17 cellular contexts compared by ENCODE assay signal in genomic region chr1:212601524-212601923, GRCh38.
"Had no signal": no experiment of that assay in that cellular context is flagged by ENCODE, and none has a peak within 500 bp of the region (broad histone marks: within the 10 kb centered on the region; RNA-seq: fewer than 3 reads in every experiment).

No MANE protein-coding gene starts in this region.

- DNase-seq: activated CD4-positive, alpha-beta T cell treated with anti-CD3 and anti-CD28 coated beads for 1 hour; activated CD4-positive, alpha-beta T cell treated with anti-CD3 and anti-CD28 coated beads, Interleukin-2, amount 50 U/mL, for 4 hours; aorta; brain microvascular endothelial cell; central memory CD4-positive, alpha-beta T cell; dermis blood vessel endothelial cell; effector CD8-positive, alpha-beta T cell; erythroblast; heart right ventricle; left colon; stimulated activated CD4-positive, alpha-beta T cell treated with anti-CD3 and anti-CD28 coated beads, Interleukin-4, amount 100 ng/mL, for 1 hour; T-cell; testis; uterus had no signal

- H3K36me3 Mint-ChIP-seq: memory B cell; natural killer cell treated with Interleukin-12 subunit alpha and Interleukin-12 subunit beta and Interleukin-15 and Interleukin-18, amount 100 ng/mL, for 72 hours; T-cell had no signal

- ATAC-seq: heart right ventricle, left colon, T-cell had no signal

- H3K27ac Mint-ChIP-seq: memory B cell; T-cell; T-helper 2 cell treated with Interferon-gamma antibody and Interleukin-4, amounts not matched to agents 5 μg/mL and 100 μg/mL, for 36 hours had no signal

- H3K9me3 Mint-ChIP-seq: memory B cell; natural killer cell treated with Interleukin-12 subunit alpha and Interleukin-12 subunit beta and Interleukin-15 and Interleukin-18, amount 100 ng/mL, for 72 hours; T-cell; T-helper 2 cell treated with Interferon-gamma antibody and Interleukin-4, amounts not matched to agents 5 μg/mL and 100 μg/mL, for 36 hours had no signal

- H3K4me3 Mint-ChIP-seq: memory B cell; T-cell; T-helper 2 cell treated with Interferon-gamma antibody and Interleukin-4, amounts not matched to agents 5 μg/mL and 100 μg/mL, for 36 hours had no signal
